Comparison of ENCODE assay signal across 20 cellular contexts in the genomic region with DNA sequence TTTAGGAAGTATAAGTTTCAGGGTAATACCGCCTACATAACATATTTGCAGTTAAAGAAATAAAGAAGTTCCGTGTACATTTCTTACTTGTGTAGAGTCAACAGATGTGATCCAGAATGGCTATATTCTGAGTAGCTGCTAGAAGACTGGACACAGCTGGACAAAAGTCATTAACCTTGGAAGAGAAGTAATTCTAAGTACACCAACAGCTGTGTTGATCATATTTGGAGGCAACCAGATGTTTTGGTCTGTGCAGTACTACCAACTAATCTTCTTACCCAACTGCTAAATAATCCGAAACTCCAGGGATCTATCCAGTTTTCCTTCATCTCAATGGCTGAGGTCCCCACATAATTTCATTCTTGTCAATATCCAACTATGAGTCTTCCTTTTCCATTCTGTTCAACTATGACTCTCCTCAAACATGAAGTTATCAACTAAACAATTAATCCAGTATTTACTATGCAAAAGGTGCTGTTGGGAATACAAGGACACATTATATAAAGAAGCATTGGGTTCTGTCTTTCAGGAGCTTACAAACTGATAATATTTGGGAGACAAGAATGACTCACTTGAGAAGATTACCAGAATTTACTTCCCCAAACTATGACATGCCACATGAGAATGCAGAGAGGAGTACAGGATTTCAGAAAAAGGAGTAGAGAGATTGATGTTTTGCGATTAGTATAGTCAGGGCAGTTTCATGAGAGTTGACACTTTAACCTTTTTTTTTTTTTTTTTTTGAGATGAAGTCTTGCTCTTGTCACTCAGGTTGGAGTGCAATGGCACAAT.
"Had no signal": no experiment of that assay in that cellular context is flagged by ENCODE, and none has a peak within 500 bp of the region (broad histone marks: within the 10 kb centered on the region; RNA-seq: fewer than 3 reads in every experiment).

No MANE protein-coding gene starts in this region.

- H3K27me3 Mint-ChIP-seq: naive B cell had no signal

- DNase-seq: activated CD4-positive, alpha-beta T cell treated with anti-CD3 and anti-CD28 coated beads, Interleukin-2, amount 50 U/mL, for 1 hour; activated naive CD4-positive, alpha-beta T cell; head of caudate nucleus; immature natural killer cell; lower lobe of right lung; naive B cell; pancreas; sigmoid colon; stimulated activated CD4-positive, alpha-beta T cell treated with anti-CD3 and anti-CD28 coated beads, Interleukin-12 subunit alpha, Interleukin-12 subunit beta, amount 100 ng/mL, for 4 hours; stimulated activated CD4-positive, alpha-beta T cell treated with anti-CD3 and anti-CD28 coated beads, Interleukin-2, amount 100 ng/mL, for 24 hours; stomach; SW 1271; testis; upper lobe of left lung had no signal

- H3K9me3 Mint-ChIP-seq: T-helper 2 cell treated with Interferon-gamma antibody and Interleukin-4, amounts not matched to agents 5 μg/mL and 100 μg/mL, for 36 hours had no signal

- H3K4me1 Mint-ChIP-seq: immature natural killer cell, naive B cell had no signal

- H3K4me1 ChIP-seq: ascending aorta, lower lobe of right lung, pancreas, testis, upper lobe of left lung had no signal

- H3K9me3 ChIP-seq: ascending aorta, lower lobe of right lung, pancreas, sigmoid colon, stomach, testis, upper lobe of left lung had no signal

- H3K27ac Mint-ChIP-seq: immature natural killer cell; naive B cell; T-helper 2 cell treated with Interferon-gamma antibody and Interleukin-4, amounts not matched to agents 5 μg/mL and 100 μg/mL, for 36 hours had no signal

- H3K36me3 Mint-ChIP-seq: immature natural killer cell, naive B cell had no signal

- FAIRE-seq: frontal cortex, pancreas had no signal

- H3K4me3 ChIP-seq: ascending aorta, cardiac muscle cell, lower lobe of right lung, pancreas, sigmoid colon, stomach, testis, upper lobe of left lung had no signal

- ATAC-seq: activated CD4-positive, CD25-positive, alpha-beta regulatory T cell treated with anti-CD3 and anti-CD28 coated beads, Interleukin-2, amount 50 U/mL, for 24 hours; esophagus mucosa; lower lobe of right lung; pancreas had no signal

- H3K36me3 ChIP-seq: ascending aorta, cardiac muscle cell, lower lobe of right lung, pancreas, sigmoid colon, stomach, upper lobe of left lung had no signal

- H3K27ac ChIP-seq: ascending aorta, cardiac muscle cell, lower lobe of right lung, pancreas, stomach, testis, upper lobe of left lung had no signal

- H3K27me3 ChIP-seq: ascending aorta, cardiac muscle cell, sigmoid colon, stomach, testis, upper lobe of left lung had no signal

- H3K4me3 Mint-ChIP-seq: immature natural killer cell; naive B cell; T-helper 2 cell treated with Interferon-gamma antibody and Interleukin-4, amounts not matched to agents 5 μg/mL and 100 μg/mL, for 36 hours had no signal
